11 cellular contexts compared by ENCODE assay signal in genomic region chr17:80901319-80901718, GRCh38.
DNase-seq lines count a peak whose midpoint lies in the region; ATAC-seq, FAIRE-seq and TF ChIP-seq lines count a peak whose summit lies in the region.
"Had no signal": no experiment of that assay in that cellular context is flagged by ENCODE, and none has a peak within 500 bp of the region (broad histone marks: within the 10 kb centered on the region; RNA-seq: fewer than 3 reads in every experiment).

No MANE protein-coding gene starts in this region.

- FAIRE-seq in keratinocyte (lab: Jason Lieb, UNC) = peak; percentile 68

- H3K9me1 ChIP-seq in keratinocyte (ENCODE audit: control insufficient read depth, extremely low read depth, insufficient read depth, low read length) = peaks cover 3% of the 10 kb centered on the region

- H3K4me2 ChIP-seq in BLaER1 treated with 17β-estradiol and CSF1 and Interleukin-3, amounts not matched to agents 10 nM and 100 nM = peak overlapping the region; percentile 46 to 84 (median 75)
- H3K4me2 ChIP-seq in keratinocyte (ENCODE audit: control insufficient read depth, extremely low read depth, insufficient read depth, low read depth, low read length) (peak overlapping the region; percentile 42), SK-N-SH (no peak overlapping the region)

- dilution Hi-C loops in keratinocyte (cut with MboI; ENCODE audit: extremely low pct_ligation_motif_present, low sequenced_read_pairs) = no loop called here

- H3K36me3 Mint-ChIP-seq in activated naive CD4-positive, alpha-beta T cell treated with anti-CD3 and anti-CD28 coated beads, Interleukin-2, amount 10 ng/mL, durations not matched to agents 7 days and 5 days = peaks cover 42% of the 10 kb centered on the region

- peaks cover 12 to 57% (median 37%) of the 10 kb centered on the region in 11 experiments for H3K36me3 ChIP-seq in BLaER1 treated with 17β-estradiol and CSF1 and Interleukin-3, amounts not matched to agents 10 nM and 100 nM
- H3K36me3 ChIP-seq in keratinocyte (ENCODE audit: control insufficient read depth in 2 of 2, extremely low read depth in 1 of 2, insufficient read depth in 2 of 2, low read length in 2 of 2) (peaks cover 3 to 9% of the 10 kb centered on the region in 2 experiments), SK-N-SH (replicated peaks in 1 of 2; ENCODE audit: control insufficient read depth in 1 of 2, insufficient read depth in 2 of 2, low read length in 1 of 2) (peaks cover 3 to 35% of the 10 kb centered on the region in 2 experiments)

- H3K27me3 Mint-ChIP-seq in activated naive CD4-positive, alpha-beta T cell treated with anti-CD3 and anti-CD28 coated beads, Interleukin-2, amount 10 ng/mL, durations not matched to agents 7 days and 5 days = no peaks in the 10 kb centered on the region

- peak; percentile 31 for ATAC-seq in GM19467 (IDR thresholded peaks at IDR 0.05; ENCODE audit: unreplicated experiment)
- ATAC-seq in GM21381 (IDR thresholded peaks at IDR 0.05; ENCODE audit: unreplicated experiment) = no peak

- 90% methylated on average over 4 of the region's 4 CpGs for WGBS in SK-N-SH (ENCODE audit: low lambda C conversion rate)

- peaks cover 57% of the 10 kb centered on the region for H3K4me1 Mint-ChIP-seq in activated naive CD4-positive, alpha-beta T cell treated with anti-CD3 and anti-CD28 coated beads, Interleukin-2, amount 10 ng/mL, durations not matched to agents 7 days and 5 days

- DNase-seq in activated naive CD4-positive, alpha-beta T cell treated with anti-CD3 and anti-CD28 coated beads, Interleukin-2, amount 10 ng/mL, durations not matched to agents 7 days and 5 days = no peak
- DNase-seq in keratinocyte (ENCODE audit: low read depth, low spot score) = no peak
- DNase-seq in 8988T = no peak
- no peak for DNase-seq in SK-N-SH
- no peak for DNase-seq in T1000 (lab: John Stamatoyannopoulos, UW)
- DNase-seq: C1 segment of cervical spinal cord, MV-4-11 had no signal

- TF ChIP-seq EP300 in SK-N-SH (IDR thresholded peaks at IDR 0.05; ENCODE audit: borderline replicate concordance in 1 of 2, low read depth in 1 of 2, low read length in 1 of 2) = no peak

- H3K27ac Mint-ChIP-seq in activated naive CD4-positive, alpha-beta T cell treated with anti-CD3 and anti-CD28 coated beads, Interleukin-2, amount 10 ng/mL, durations not matched to agents 7 days and 5 days = peak overlapping the region; percentile 78

- H3K9me3 ChIP-seq in BLaER1 treated with 17β-estradiol and CSF1 and Interleukin-3, amounts not matched to agents 10 nM and 100 nM (replicated peaks in 1 of 11) = no peaks in the 10 kb centered on the region
- H3K9me3 ChIP-seq in keratinocyte (ENCODE audit: control insufficient read depth, low read depth, low read length) (no peaks in the 10 kb centered on the region), SK-N-SH (no peaks in the 10 kb centered on the region)
- H3K9me3 ChIP-seq: thoracic aorta had no signal

- no peak for TF ChIP-seq RAD21 in SK-N-SH (IDR thresholded peaks at IDR 0.05; ENCODE audit: low read length)

- H3K9me2 ChIP-seq in SK-N-SH = no peaks in the 10 kb centered on the region

- no peak overlapping the region for H3K4me3 Mint-ChIP-seq in activated naive CD4-positive, alpha-beta T cell treated with anti-CD3 and anti-CD28 coated beads, Interleukin-2, amount 10 ng/mL, durations not matched to agents 7 days and 5 days

- H4K20me1 ChIP-seq in BLaER1 treated with 17β-estradiol and CSF1 and Interleukin-3, amounts not matched to agents 10 nM and 100 nM = peaks cover 0 to 93% (median 78%) of the 10 kb centered on the region in 11 experiments; a peak in 21 of 22 replicates
- H4K20me1 ChIP-seq in keratinocyte (ENCODE audit: control insufficient read depth, extremely low read depth, insufficient read depth, low read length) = no peaks in the 10 kb centered on the region
- no peaks in the 10 kb centered on the region for H4K20me1 ChIP-seq in SK-N-SH (ENCODE audit: insufficient read depth)

- H3K9ac ChIP-seq in BLaER1 treated with 17β-estradiol and CSF1 and Interleukin-3, amounts not matched to agents 10 nM and 100 nM = peak overlapping the region in 1 of 11 experiments; percentile 29; a peak in 1 of 22 replicates
- H3K9ac ChIP-seq in keratinocyte (ENCODE audit: control insufficient read depth, extremely low read depth, insufficient read depth, low read length) = peak overlapping the region; percentile 78
- H3K9ac ChIP-seq in SK-N-SH = no peak overlapping the region

- CTCF ChIA-PET in activated naive CD4-positive, alpha-beta T cell treated with anti-CD3 and anti-CD28 coated beads, Interleukin-2, amount 10 ng/mL, durations not matched to agents 7 days and 5 days (lab: Charles Lee) = interaction anchor here (1.3 kb wide), 2 partner anchors 69 to 326 kb away, joined by 4 to 5 read pairs; no protein-coding TSS in a partner anchor
- CTCF ChIA-PET in SK-N-SH (lab: Yijun Ruan, JAX) = interaction anchor here (1.2 to 5.2 kb wide), 4 partner anchors 10 to 80 kb away, joined by 4 to 45 read pairs (median 10); no protein-coding TSS in a partner anchor

- H2AFZ ChIP-seq in keratinocyte (ENCODE audit: control insufficient read depth, low read length) (no peak overlapping the region), SK-N-SH (ENCODE audit: low read depth) (no peak overlapping the region)

- H3F3A ChIP-seq in SK-N-SH (replicated peaks; ENCODE audit: insufficient read depth) = no peaks in the 10 kb centered on the region

- no peaks in the 10 kb centered on the region for H3K9me3 Mint-ChIP-seq in activated naive CD4-positive, alpha-beta T cell treated with anti-CD3 and anti-CD28 coated beads, Interleukin-2, amount 10 ng/mL, durations not matched to agents 7 days and 5 days

- H3K79me2 ChIP-seq in keratinocyte (ENCODE audit: control insufficient read depth, insufficient read depth, low read length) (no peaks in the 10 kb centered on the region), SK-N-SH (ENCODE audit: insufficient read depth) (no peaks in the 10 kb centered on the region)

- H3K4me1 ChIP-seq in BLaER1 treated with 17β-estradiol and CSF1 and Interleukin-3, amounts not matched to agents 10 nM and 100 nM = peaks cover 17 to 84% (median 64%) of the 10 kb centered on the region in 10 experiments
- H3K4me1 ChIP-seq in keratinocyte (ENCODE audit: control insufficient read depth, extremely low read depth, insufficient read depth, low read length) (peaks cover 30% of the 10 kb centered on the region), SK-N-SH (ENCODE audit: control insufficient read depth in 1 of 2, insufficient read depth in 2 of 2, low read depth in 1 of 2, low read length in 1 of 2) (no peaks in the 10 kb centered on the region)

- peak overlapping the region in 2 of 11 experiments; percentile 17 to 64; a peak in 1 of 22 replicates for H3K27ac ChIP-seq in BLaER1 treated with 17β-estradiol and CSF1 and Interleukin-3, amounts not matched to agents 10 nM and 100 nM
- peak overlapping the region; percentile 88 for H3K27ac ChIP-seq in keratinocyte (ENCODE audit: control insufficient read depth, insufficient read depth, low read length)
- H3K27ac ChIP-seq in SK-N-SH (ENCODE audit: low read depth in 2 of 2, low read length in 1 of 2) = no peak overlapping the region
- H3K27ac ChIP-seq: thoracic aorta had no signal

- peaks cover 17 to 54% (median 37%) of the 10 kb centered on the region in 11 experiments; a peak in 21 of 22 replicates for H3K27me3 ChIP-seq in BLaER1 treated with 17β-estradiol and CSF1 and Interleukin-3, amounts not matched to agents 10 nM and 100 nM
- H3K27me3 ChIP-seq in keratinocyte (ENCODE audit: control insufficient read depth, extremely low read depth, insufficient read depth, low read length) (no peaks in the 10 kb centered on the region), SK-N-SH (ENCODE audit: insufficient read depth) (no peaks in the 10 kb centered on the region)

- no peak overlapping the region for H3K4me3 ChIP-seq in BLaER1 treated with 17β-estradiol and CSF1 and Interleukin-3, amounts not matched to agents 10 nM and 100 nM
- H3K4me3 ChIP-seq in keratinocyte (ENCODE audit: control insufficient read depth in 2 of 3, extremely low read depth in 1 of 3, insufficient read depth in 2 of 3, low read depth in 1 of 3, low read length in 3 of 3) (peak overlapping the region in 1 of 3 experiments; percentile 32), SK-N-SH (ENCODE audit: low read depth in 2 of 2, low read length in 1 of 2) (no peak overlapping the region)
- H3K4me3 ChIP-seq: thoracic aorta had no signal

- POLR2A ChIA-PET in SK-N-SH (lab: Yijun Ruan, JAX) = no interaction called here

- TF ChIP-seq CTCF in keratinocyte (optimal IDR thresholded peaks at IDR 0.05 in 1 of 3, IDR thresholded peaks at IDR 0.05 in 1 of 3, conservative IDR thresholded peaks at IDR 0.05 in 1 of 3; ENCODE audit: extremely low read depth in 1 of 3, insufficient read depth in 2 of 3, low read length in 3 of 3) (no peak), SK-N-SH (IDR thresholded peaks at IDR 0.05) (no peak)

TF ChIP-seq in SK-N-SH, 30 proteins besides CTCF, POLR2A, EP300 and RAD21:
- TF ChIP-seq NFIC (IDR thresholded peaks at IDR 0.05; ENCODE audit: borderline replicate concordance) = no peak
- TF ChIP-seq JUND (IDR thresholded peaks at IDR 0.05) = no peak
- TF ChIP-seq FOXJ3 (CRISPR knock-in tag; IDR thresholded peaks at IDR 0.05) = no peak
- no peak for TF ChIP-seq MXI1 (IDR thresholded peaks at IDR 0.05; ENCODE audit: low read depth, low read length)
- no peak for TF ChIP-seq POLR2AphosphoS5 (IDR thresholded peaks at IDR 0.05; ENCODE audit: low read depth, low read length)
- TF ChIP-seq EZH2phosphoT487 (IDR thresholded peaks at IDR 0.05; ENCODE audit: borderline replicate concordance, low read depth) = no peak
- no peak for TF ChIP-seq SMC3 (IDR thresholded peaks at IDR 0.05; ENCODE audit: low read depth, low read length)
- TF ChIP-seq NRF1 (IDR thresholded peaks at IDR 0.05; ENCODE audit: low read depth, low read length) = no peak
- TF ChIP-seq ELF1 (IDR thresholded peaks at IDR 0.05) = no peak
- TF ChIP-seq USF2 (IDR thresholded peaks at IDR 0.05; ENCODE audit: borderline replicate concordance, low read depth, low read length) = no peak
- no peak for TF ChIP-seq YY1 (IDR thresholded peaks at IDR 0.05; ENCODE audit: low read depth)
- TF ChIP-seq USF1 (IDR thresholded peaks at IDR 0.05; ENCODE audit: borderline replicate concordance, low read depth) = no peak
